9 cellular contexts compared by ENCODE assay signal in genomic region chr1:193558491-193559028, GRCh38.
A peak's percentile ranks its signal among the peaks of the same experiment; 100 is the strongest.
DNase-seq lines count a peak whose midpoint lies in the region; ATAC-seq and TF ChIP-seq lines count a peak whose summit lies in the region.
"Had no signal": no experiment of that assay in that cellular context is flagged by ENCODE, and none has a peak within 500 bp of the region (broad histone marks: within the 10 kb centered on the region; RNA-seq: fewer than 3 reads in every experiment).

No MANE protein-coding gene starts in this region.

- no peaks in the 10 kb centered on the region for H4K20me1 ChIP-seq in MM.1S (ENCODE audit: insufficient read depth, low read length)

- H3K4me1 ChIP-seq in MM.1S (ENCODE audit: low read length), result no peaks in the 10 kb centered on the region
- H3K4me1 ChIP-seq: uterus had no signal

- H3K4me1 Mint-ChIP-seq in natural killer cell, result peaks cover 7 to 18% of the 10 kb centered on the region in 2 donors

- intact Hi-C loops in natural killer cell (cut with micrococcal nuclease), result no loop called here

- H3K36me3 Mint-ChIP-seq in natural killer cell, result no peaks in the 10 kb centered on the region

- no peak overlapping the region for H2AFZ ChIP-seq in MM.1S (ENCODE audit: low read length)

- in situ Hi-C loops in astrocyte of the spinal cord (cut with HindIII; ENCODE audit: low sequenced_read_pairs), result no loop called here

- no peaks in the 10 kb centered on the region for H3K9me3 Mint-ChIP-seq in natural killer cell

- H3K27me3 Mint-ChIP-seq in natural killer cell (ENCODE audit: low read depth in 2 of 2), result no peaks in the 10 kb centered on the region

- DNase-seq in GDM1 (lab: John Stamatoyannopoulos, UW) (peak; percentile 22), NOMO-1 treated with dmso at 0.1 percent for 144 hours (lab: John Stamatoyannopoulos, UW; ENCODE audit: unreplicated experiment) (peak; percentile 57), astrocyte of the spinal cord (ENCODE audit: low read depth, low spot score) (peak; percentile 96), natural killer cell (no peak), midbrain (lab: John Stamatoyannopoulos, UW) (no peak), D341Med (ENCODE audit: low spot score) (no peak), MM.1S (no peak)

- no peaks in the 10 kb centered on the region for H3K27me3 ChIP-seq in MM.1S (replicated peaks; ENCODE audit: insufficient read depth, low read length)
- H3K27me3 ChIP-seq: uterus had no signal

- ATAC-seq in natural killer cell (peak; percentile 24 to 54 (median 24)), GM18517 (IDR thresholded peaks at IDR 0.05; ENCODE audit: unreplicated experiment) (no peak)

- no peaks in the 10 kb centered on the region for H3F3A ChIP-seq in MM.1S (ENCODE audit: insufficient read depth, low read length)

- H3K4me3 ChIP-seq in astrocyte of the spinal cord (ENCODE audit: low read depth, low read length) (no peak overlapping the region), MM.1S (ENCODE audit: low read length) (no peak overlapping the region)
- H3K4me3 ChIP-seq: uterus had no signal

- H3K4me3 Mint-ChIP-seq in natural killer cell, result no peak overlapping the region

- no peaks in the 10 kb centered on the region for H3K79me2 ChIP-seq in MM.1S (ENCODE audit: low read length)

- no peaks in the 10 kb centered on the region for H3K9me2 ChIP-seq in MM.1S (replicated peaks; ENCODE audit: insufficient read depth, low read length)

- no peaks in the 10 kb centered on the region for H3K9me3 ChIP-seq in MM.1S (replicated peaks; ENCODE audit: insufficient read depth, low read length)
- H3K9me3 ChIP-seq: uterus had no signal

- no peak overlapping the region for H3K4me2 ChIP-seq in MM.1S (ENCODE audit: low read depth, low read length)

- H3K27ac ChIP-seq in MM.1S (ENCODE audit: low read length), result no peak overlapping the region
- H3K27ac ChIP-seq: uterus had no signal

- no peak overlapping the region for H3K9ac ChIP-seq in MM.1S (ENCODE audit: low read length)

- peak overlapping the region; percentile 30 to 70 for H3K27ac Mint-ChIP-seq in natural killer cell

- no peaks in the 10 kb centered on the region for H3K36me3 ChIP-seq in MM.1S (replicated peaks; ENCODE audit: insufficient read depth, low read length)
- H3K36me3 ChIP-seq: uterus had no signal

- TF ChIP-seq CTCF in astrocyte of the spinal cord (IDR thresholded peaks at IDR 0.05; ENCODE audit: low read depth, low read length), result no peak
- no peak for TF ChIP-seq CTCF in natural killer cell (IDR thresholded peaks at IDR 0.05)
- TF ChIP-seq CTCF in MM.1S (IDR thresholded peaks at IDR 0.05; ENCODE audit: low read length), result no peak

Comparison
In these comparisons a context has a peak if more than half of its experiments do, and no peak if none do; other contexts are left out.
1. DNase-seq: peak in GDM1 (single experiment), NOMO-1 treated with dmso at 0.1 percent for 144 hours (single experiment) and astrocyte of the spinal cord (single experiment); none in natural killer cell (single experiment), midbrain (single experiment), D341Med (single experiment) and MM.1S (single experiment).